1 cellular context compared by ENCODE assay signal in the genomic region with DNA sequence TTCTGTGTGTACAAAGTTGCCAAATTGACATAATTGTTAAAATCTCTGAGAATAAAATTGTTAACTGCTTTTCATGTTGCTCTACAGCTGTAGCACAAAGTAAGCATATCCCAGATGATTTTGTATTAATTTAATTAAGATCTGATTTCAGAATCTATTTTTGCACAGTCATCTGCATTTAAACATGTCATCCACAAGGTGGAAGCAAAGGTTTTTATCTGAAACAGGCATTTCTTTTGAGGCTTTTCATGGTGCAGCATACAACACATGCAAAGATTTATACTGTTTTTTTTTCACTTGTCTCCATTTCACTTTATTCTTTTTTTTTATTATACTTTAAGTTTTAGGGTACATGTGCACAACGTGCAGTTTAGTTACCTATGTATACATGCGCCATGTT.
TF ChIP-seq lines count a peak whose summit lies in the region.

No MANE protein-coding gene starts in this region.

TF ChIP-seq in K562, 482 proteins besides CTCF, POLR2A, EP300 and RAD21 (continued from another document):
- TF ChIP-seq ZNF639 (CRISPR knock-in tag; conservative IDR thresholded peaks at IDR 0.05 in 1 of 2, IDR thresholded peaks at IDR 0.05 in 1 of 2) = no peak
- TF ChIP-seq HSF4 (CRISPR knock-in tag; IDR thresholded peaks at IDR 0.05; ENCODE audit: borderline replicate concordance) = no peak
- no peak for TF ChIP-seq ZNF77 (CRISPR knock-in tag; IDR thresholded peaks at IDR 0.05)
- TF ChIP-seq SRSF9 (IDR thresholded peaks at IDR 0.05; ENCODE audit: borderline replicate concordance, low read depth, low read length) = no peak
- TF ChIP-seq KLF16 (IDR thresholded peaks at IDR 0.05) = no peak
- TF ChIP-seq L3MBTL2 (IDR thresholded peaks at IDR 0.05) = no peak
- no peak for TF ChIP-seq ZNF511 (CRISPR knock-in tag; IDR thresholded peaks at IDR 0.05)
- no peak for TF ChIP-seq BACH1 (tag; IDR thresholded peaks at IDR 0.05)
- no peak for TF ChIP-seq LARP7 (IDR thresholded peaks at IDR 0.05)
- TF ChIP-seq RBM17 (IDR thresholded peaks at IDR 0.05; ENCODE audit: borderline replicate concordance, low read depth, low read length) = no peak
- no peak for TF ChIP-seq FOSL1 (tag; conservative IDR thresholded peaks at IDR 0.05)
- no peak for TF ChIP-seq ZC3H8 (IDR thresholded peaks at IDR 0.05)
- TF ChIP-seq MLX (CRISPR knock-in tag; conservative IDR thresholded peaks at IDR 0.05) = no peak
- TF ChIP-seq TSC22D4 (tag; IDR thresholded peaks at IDR 0.05) = no peak
- TF ChIP-seq, protein P1, sequence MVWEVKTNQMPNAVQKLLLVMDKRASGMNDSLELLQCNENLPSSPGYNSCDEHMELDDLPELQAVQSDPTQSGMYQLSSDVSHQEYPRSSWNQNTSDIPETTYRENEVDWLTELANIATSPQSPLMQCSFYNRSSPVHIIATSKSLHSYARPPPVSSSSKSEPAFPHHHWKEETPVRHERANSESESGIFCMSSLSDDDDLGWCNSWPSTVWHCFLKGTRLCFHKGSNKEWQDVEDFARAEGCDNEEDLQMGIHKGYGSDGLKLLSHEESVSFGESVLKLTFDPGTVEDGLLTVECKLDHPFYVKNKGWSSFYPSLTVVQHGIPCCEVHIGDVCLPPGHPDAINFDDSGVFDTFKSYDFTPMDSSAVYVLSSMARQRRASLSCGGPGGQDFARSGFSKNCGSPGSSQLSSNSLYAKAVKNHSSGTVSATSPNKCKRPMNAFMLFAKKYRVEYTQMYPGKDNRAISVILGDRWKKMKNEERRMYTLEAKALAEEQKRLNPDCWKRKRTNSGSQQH (CRISPR knock-in tag; IDR thresholded peaks at IDR 0.05) = no peak
- peak; percentile 95 for TF ChIP-seq NFE2 (IDR thresholded peaks at IDR 0.05; ENCODE audit: low read depth)
- TF ChIP-seq, protein P2, sequence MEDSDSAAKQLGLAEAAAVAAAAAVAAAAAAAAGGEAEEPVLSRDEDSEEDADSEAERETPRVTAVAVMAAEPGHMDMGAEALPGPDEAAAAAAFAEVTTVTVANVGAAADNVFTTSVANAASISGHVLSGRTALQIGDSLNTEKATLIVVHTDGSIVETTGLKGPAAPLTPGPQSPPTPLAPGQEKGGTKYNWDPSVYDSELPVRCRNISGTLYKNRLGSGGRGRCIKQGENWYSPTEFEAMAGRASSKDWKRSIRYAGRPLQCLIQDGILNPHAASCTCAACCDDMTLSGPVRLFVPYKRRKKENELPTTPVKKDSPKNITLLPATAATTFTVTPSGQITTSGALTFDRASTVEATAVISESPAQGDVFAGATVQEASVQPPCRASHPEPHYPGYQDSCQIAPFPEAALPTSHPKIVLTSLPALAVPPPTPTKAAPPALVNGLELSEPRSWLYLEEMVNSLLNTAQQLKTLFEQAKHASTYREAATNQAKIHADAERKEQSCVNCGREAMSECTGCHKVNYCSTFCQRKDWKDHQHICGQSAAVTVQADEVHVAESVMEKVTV (CRISPR knock-in tag; IDR thresholded peaks at IDR 0.05) = peak; percentile 65
- no peak for TF ChIP-seq SIN3A (IDR thresholded peaks at IDR 0.05; ENCODE audit: borderline replicate concordance in 2 of 2, control insufficient read depth in 1 of 2, low read depth in 2 of 2, low read length in 2 of 2)
